ENCODE assay signal across 8 cellular contexts in the genomic region with DNA sequence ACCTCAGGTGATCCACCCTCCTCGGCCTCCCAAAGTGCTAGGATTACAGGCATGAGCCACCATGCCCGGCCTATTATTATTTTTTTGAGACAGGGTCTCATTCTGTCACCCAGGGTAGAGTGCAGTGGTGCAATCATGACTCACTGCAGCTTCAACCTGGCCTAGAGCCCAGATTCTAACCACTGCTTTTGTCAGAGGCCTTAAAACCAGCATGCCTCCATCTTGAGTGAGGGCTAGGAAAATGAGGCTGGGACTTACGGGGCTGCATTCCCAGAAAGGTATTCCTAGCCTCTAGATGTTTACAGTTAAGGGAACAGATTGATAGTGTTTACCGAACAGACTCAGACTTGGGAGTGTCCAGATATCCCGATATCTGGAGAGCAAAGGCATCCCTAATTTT. TPM values are rescaled to one million over a fixed set of nuclear protein-coding genes. Genes with fewer than 3 reads are reported as not detected.
DNase-seq lines count a peak whose midpoint lies in the region; ATAC-seq, FAIRE-seq and TF ChIP-seq lines count a peak whose summit lies in the region.
"Not testable (repeated sequence)": the region's sequence is repeated elsewhere in the genome, so short reads cannot be mapped to it uniquely, and the experiment has no call there.

No MANE protein-coding gene starts in this region.

- not testable (repeated sequence) for H3K23ac ChIP-seq in mesenchymal stem cell (ENCODE audit: low read length in 2 of 2)

- not testable (repeated sequence) for H3K9me2 ChIP-seq in GM23248 (ENCODE audit: insufficient read depth)

- not testable (repeated sequence) for H3K9me1 ChIP-seq in K562 (ENCODE audit: control insufficient read depth, insufficient read depth, low read length)

- peaks cover 15% of the 10 kb centered on the region for H3K36me3 Mint-ChIP-seq in activated CD4-positive, alpha-beta T cell treated with anti-CD3 and anti-CD28 coated beads for 36 hours (ENCODE audit: low read depth)

- not testable (repeated sequence) for H2AFZ ChIP-seq in GM23248; mesenchymal stem cell (ENCODE audit: low read depth, low read length)
- 0 out of 2 replicates have a peak overlapping the region, but pooled peaks have one; percentile 27 for H2AFZ ChIP-seq in K562 (ENCODE audit: low read depth, low read length)

- H3K14ac ChIP-seq in mesenchymal stem cell (ENCODE audit: low read length in 2 of 2), result not testable (repeated sequence)

- H4K91ac ChIP-seq in mesenchymal stem cell (ENCODE audit: low read length), result not testable (repeated sequence)

- H2BK12ac ChIP-seq in mesenchymal stem cell (ENCODE audit: low read length in 2 of 2), result not testable (repeated sequence)

- 48 to 65% methylated on average over 5 of the region's 5 CpGs for WGBS in GM23248 (ENCODE audit: low coverage in 1 of 2, low lambda C conversion rate in 2 of 2, missing lambda C conversion rate in 2 of 2), 2 experiments
- WGBS in K562 (ENCODE audit: insufficient coverage, low coverage, missing lambda C conversion rate), result 42% methylated on average over 5 of the region's 5 CpGs
- 65% methylated on average over 5 of the region's 5 CpGs for WGBS in mesenchymal stem cell

- not testable (repeated sequence) for TF ChIP-seq EP300 in K562 (IDR thresholded peaks at IDR 0.05; ENCODE audit: low read length)

- not testable (repeated sequence) for H3K9ac ChIP-seq in GM23248; K562 (ENCODE audit: insufficient read depth in 1 of 2, low read depth in 2 of 2, low read length in 2 of 2); mesenchymal stem cell (ENCODE audit: low read length)

- peak overlapping the region; percentile 67 for H3K27ac Mint-ChIP-seq in activated CD4-positive, alpha-beta T cell treated with anti-CD3 and anti-CD28 coated beads for 36 hours

- BruUV-seq in A673 (replicated peaks; lab: Mats Ljungman, UMichigan); K562 (replicated peaks; lab: Mats Ljungman, UMichigan): not testable (repeated sequence)

- H3F3A ChIP-seq in GM23248 (ENCODE audit: insufficient read depth), result not testable (repeated sequence)

- H2BK120ac ChIP-seq in mesenchymal stem cell (ENCODE audit: low read depth, low read length), result not testable (repeated sequence)

- TF ChIP-seq POLR2A in K562 (conservative IDR thresholded peaks at IDR 0.05), result not testable (repeated sequence)

- not testable (repeated sequence) for H3K27ac ChIP-seq in A673 (ENCODE audit: low read depth, low read length, poor library complexity, severe bottlenecking); GM23248; K562 (ENCODE audit: extremely low read depth, low read depth, low read length); mesenchymal stem cell (ENCODE audit: low read length, poor library complexity, severe bottlenecking)

- intact Hi-C loops in A673 (cut with micrococcal nuclease; ENCODE audit: unreplicated experiment), result not testable (repeated sequence)
- intact Hi-C loops in activated CD4-positive, alpha-beta T cell treated with anti-CD3 and anti-CD28 coated beads for 36 hours (cut with DNase I, micrococcal nuclease), result loop anchor here in 1 of 2 experiments (10.0 kb wide), 1 partner anchor 57 kb away; a partner anchor contains a TSS
- intact Hi-C loops in K562 (cut with micrococcal nuclease), result loop anchor here (5.0 kb wide), 1 partner anchor 34 kb away; no protein-coding TSS in a partner anchor

- not testable (repeated sequence) for H3K27me3 ChIP-seq in A673 (replicated peaks; ENCODE audit: insufficient read depth, low read depth, low read length, poor library complexity); GM23248 (replicated peaks; ENCODE audit: insufficient read depth); K562 (ENCODE audit: control insufficient read depth in 2 of 2, insufficient read depth in 2 of 2, low read length in 2 of 2); mesenchymal stem cell (ENCODE audit: control insufficient read depth in 1 of 2, insufficient read depth in 1 of 2, low read length in 2 of 2)

- H3K9me3 ChIP-seq in A673 (ENCODE audit: low read depth, low read length, poor library complexity, severe bottlenecking); GM23248 (ENCODE audit: low read depth); K562 (replicated peaks; ENCODE audit: control insufficient read depth, insufficient read depth, low read depth, low read length); mesenchymal stem cell (ENCODE audit: control insufficient read depth, low read length): not testable (repeated sequence)

- not testable (repeated sequence) for H3K4me3 ChIP-seq in A673 (ENCODE audit: low read depth, low read length, poor library complexity, severe bottlenecking); GM23248; K562; mesenchymal stem cell (ENCODE audit: insufficient read depth in 1 of 2, low read depth in 1 of 2, low read length in 2 of 2)

- not testable (repeated sequence) for TF ChIP-seq RAD21 in K562 (CRISPR knock-in tag; conservative IDR thresholded peaks at IDR 0.05 in 1 of 2, IDR thresholded peaks at IDR 0.05 in 1 of 2)

- H3K79me2 ChIP-seq in GM23248 (ENCODE audit: insufficient read depth); K562 (ENCODE audit: control insufficient read depth, insufficient read depth, low read length): not testable (repeated sequence)

- CTCF ChIA-PET in A673 (lab: Charles Lee); K562 (lab: Yijun Ruan, JAX; ENCODE audit: low intra/inter-chr PET ratio): not testable (repeated sequence)
- CTCF ChIA-PET in activated CD4-positive, alpha-beta T cell treated with anti-CD3 and anti-CD28 coated beads for 36 hours (lab: Charles Lee), result interaction anchor here (0.6 kb wide), 1 partner anchor 1761 kb away, joined by 3 read pairs; no protein-coding TSS in a partner anchor

- H2BK5ac ChIP-seq in mesenchymal stem cell (ENCODE audit: low read depth, low read length, poor library complexity, severe bottlenecking), result not testable (repeated sequence)

- not testable (repeated sequence) for H3K18ac ChIP-seq in mesenchymal stem cell (ENCODE audit: low read depth in 1 of 2, low read length in 2 of 2)

- H4K8ac ChIP-seq in mesenchymal stem cell (ENCODE audit: low read length), result not testable (repeated sequence)

- peak; percentile 58 for DNase-seq in A673 (ENCODE audit: low spot score)
- peak; percentile 57 for DNase-seq in GM23248
- DNase-seq in M059J (ENCODE audit: low read depth), result peak; percentile 94
- DNase-seq in RPMI7951 (ENCODE audit: low read depth), result peak; percentile 84
- DNase-seq in activated CD4-positive, alpha-beta T cell treated with anti-CD3 and anti-CD28 coated beads for 36 hours, result peak; percentile 27
- DNase-seq in K562 (ENCODE audit: extremely low read depth in 1 of 4, low spot score in 3 of 4), result peak in 1 of 4 experiments; percentile 60
- peak; percentile 41 for DNase-seq in fibroblast of the conjunctiva (ENCODE audit: low read depth)
- DNase-seq in mesenchymal stem cell, result peak; percentile 6

- not testable (repeated sequence) for TF ChIP-seq CTCF in A673 (conservative IDR thresholded peaks at IDR 0.05; ENCODE audit: low read depth, low read length); K562 (IDR thresholded peaks at IDR 0.05 in 2 of 3, conservative IDR thresholded peaks at IDR 0.05 in 1 of 3; ENCODE audit: insufficient read depth in 2 of 3, low read depth in 1 of 3, low read length in 3 of 3)

- in situ Hi-C loops in GM23248 (cut with MboI); K562 (cut with MboI): not testable (repeated sequence)

- H2AK5ac ChIP-seq in mesenchymal stem cell (ENCODE audit: low read length, severe bottlenecking), result not testable (repeated sequence)

- H3K27me3 Mint-ChIP-seq in activated CD4-positive, alpha-beta T cell treated with anti-CD3 and anti-CD28 coated beads for 36 hours, result not testable (repeated sequence)

- ATAC-seq in activated CD4-positive, alpha-beta T cell treated with anti-CD3 and anti-CD28 coated beads for 36 hours, result not testable (repeated sequence)
- ATAC-seq in K562, result peak; percentile 48; the same call in 2 of the 3 replicates

- H3K36me3 ChIP-seq in A673 (ENCODE audit: insufficient read depth, low read length, poor library complexity, severe bottlenecking); GM23248 (ENCODE audit: low read depth); K562 (ENCODE audit: control insufficient read depth, insufficient read depth, low read length); mesenchymal stem cell (ENCODE audit: control insufficient read depth in 1 of 2, insufficient read depth in 2 of 2, low read depth in 1 of 2, low read length in 2 of 2): not testable (repeated sequence)

- not testable (repeated sequence) for FAIRE-seq in K562 (lab: Jason Lieb, UNC)

- peaks cover 35% of the 10 kb centered on the region for H3K4me1 Mint-ChIP-seq in activated CD4-positive, alpha-beta T cell treated with anti-CD3 and anti-CD28 coated beads for 36 hours

- H3K9me3 Mint-ChIP-seq in activated CD4-positive, alpha-beta T cell treated with anti-CD3 and anti-CD28 coated beads for 36 hours (ENCODE audit: low read depth), result peaks cover 14% of the 10 kb centered on the region

- H3K4me1 ChIP-seq in A673 (ENCODE audit: insufficient read depth, low read length, poor library complexity, severe bottlenecking); GM23248 (ENCODE audit: insufficient read depth); mesenchymal stem cell (ENCODE audit: control insufficient read depth, insufficient read depth, low read depth, low read length): not testable (repeated sequence)
- peaks cover 4 to 15% of the 10 kb centered on the region in 2 experiments; a peak in 3 of 5 replicates for H3K4me1 ChIP-seq in K562 (replicated peaks in 1 of 2; ENCODE audit: control insufficient read depth in 2 of 2, insufficient read depth in 2 of 2, low read length in 2 of 2)

- not testable (repeated sequence) for H3K79me1 ChIP-seq in mesenchymal stem cell (replicated peaks; ENCODE audit: low read length, poor library complexity, severe bottlenecking)

- not testable (repeated sequence) for H2BK15ac ChIP-seq in mesenchymal stem cell (ENCODE audit: low read depth, poor library complexity, severe bottlenecking)

- H3K4ac ChIP-seq in mesenchymal stem cell (ENCODE audit: low read depth in 1 of 2, low read length in 2 of 2), result not testable (repeated sequence)

- H3K4me3 Mint-ChIP-seq in activated CD4-positive, alpha-beta T cell treated with anti-CD3 and anti-CD28 coated beads for 36 hours, result not testable (repeated sequence)

- not testable (repeated sequence) for H3K4me2 ChIP-seq in GM23248 (ENCODE audit: unreplicated experiment); K562 (ENCODE audit: insufficient read depth, low read length); mesenchymal stem cell (ENCODE audit: low read length, poor library complexity, severe bottlenecking)

- H4K20me1 ChIP-seq in GM23248 (ENCODE audit: insufficient read depth); K562 (replicated peaks; ENCODE audit: control insufficient read depth, insufficient read depth, low read length): not testable (repeated sequence)

- POLR2A ChIA-PET in A673 (lab: Charles Lee; ENCODE audit: low non-redundant PET); activated CD4-positive, alpha-beta T cell treated with anti-CD3 and anti-CD28 coated beads for 36 hours (lab: Charles Lee); K562 (lab: Yijun Ruan, JAX): not testable (repeated sequence)

RNA-seq across cellular contexts. Expression of a gene that starts 57.6 kb away (rescaled TPM):
- total RNA-seq in A673 (2021) (20.9 and 21.9 TPM in 2 replicates), K562 (2014; rRNA removed) (107 and 134 TPM in 2 replicates), K562 (2014; rRNA removed; fragmentation: Illumina TruSeq; extraction: Trizol) (196 and 231 TPM in 2 replicates), K562 (2015; rRNA removed; fragmentation: Illumina TruSeq; extraction: Trizol) (156 and 162 TPM in 2 replicates), K562 (2021) (131 and 138 TPM in 2 replicates)
- total RNA-seq in GM23248 (2014; rRNA removed; shearing (Covaris generic)), result 0.38 and 1.3 TPM in 2 replicates
- polyA plus RNA-seq in GM23248 (2016; fragmentation: Nextera tagmentation; extraction: Ambion mirVana) (1.1 and 2.0 TPM in 2 replicates), K562 (2011; rRNA removed) (152 and 185 TPM in 2 replicates), K562 (2014; fragmentation: Illumina TruSeq; extraction: Trizol) (214 and 273 TPM in 2 replicates), K562 (2014; fragmentation: Nextera tagmentation; extraction: Ambion mirVana) (100 to 1,000 TPM; 352 to 511 TPM), K562 (2014; rRNA removed) (449 and 515 TPM in 2 replicates)
- not detected in 2 replicates for total RNA-seq in M059J (2014; rRNA removed; shearing (Covaris generic))
- 14.6 and 14.9 TPM in 2 replicates for total RNA-seq in RPMI7951 (2014; rRNA removed; shearing (Covaris generic))
- 10 to 100 TPM; 20.0 to 21.9 TPM for total RNA-seq in activated CD4-positive, alpha-beta T cell treated with anti-CD3 and anti-CD28 coated beads for 36 hours
- total RNA-seq in K562 (2011; cell fraction: chromatin; rRNA removed; ENCODE audit: low replicate concordance), result 246 and 608 TPM in 2 replicates
- 106 and 143 TPM in 2 replicates for total RNA-seq in K562 (2011; cell fraction: nucleolus; rRNA removed)
- total RNA-seq in K562 (2011; cell fraction: nucleoplasm; rRNA removed), result 321 and 392 TPM in 2 replicates
- 52.5 and 114 TPM in 2 replicates for polyA plus RNA-seq in K562 (2011; cell fraction: cytosol; rRNA removed)
- 181 and 232 TPM in 2 replicates for polyA plus RNA-seq in K562 (2011; cell fraction: nucleus; rRNA removed)
- 165 and 294 TPM in 2 replicates for polyA plus RNA-seq in K562 (2012)
- polyA minus RNA-seq in K562 (2011; rRNA and poly(A)+ RNA removed), result 177 and 221 TPM in 2 replicates
- 16.4 and 17.5 TPM in 2 replicates for polyA minus RNA-seq in K562 (2011; cell fraction: cytosol; rRNA and poly(A)+ RNA removed)
- polyA minus RNA-seq in K562 (2011; cell fraction: nucleus; rRNA and poly(A)+ RNA removed), result 56.8 and 112 TPM in 2 replicates
- 4.7 TPM for polyA plus RNA-seq in mesenchymal stem cell (2013, experiment 1 of 2)
- polyA plus RNA-seq in mesenchymal stem cell (2013, experiment 2 of 2), result 4.7 TPM
